ENCODE assay signal across 13 cellular contexts in the genomic region with DNA sequence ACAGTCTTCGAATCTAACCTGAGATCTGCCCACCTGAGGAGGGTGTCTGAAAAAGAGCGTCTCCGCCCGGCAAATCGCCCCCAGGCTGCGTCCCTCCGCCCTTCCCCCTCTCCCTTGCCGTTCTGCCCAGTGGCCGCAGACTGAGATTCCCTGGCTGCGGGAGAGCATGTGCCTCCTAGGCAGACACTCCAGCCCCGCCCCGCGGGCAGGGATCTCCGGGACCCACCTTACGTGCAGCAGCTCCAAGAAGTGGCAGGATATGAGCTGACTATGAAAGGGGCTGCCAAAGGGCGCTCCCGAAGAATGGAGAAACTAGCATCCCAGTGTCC. TPM values are rescaled to one million over a fixed set of nuclear protein-coding genes. Genes with fewer than 3 reads are reported as not detected.
DNase-seq lines count a peak whose midpoint lies in the region; ATAC-seq and TF ChIP-seq lines count a peak whose summit lies in the region.
"Had no signal": no experiment of that assay in that cellular context is flagged by ENCODE, and none has a peak within 500 bp of the region (broad histone marks: within the 10 kb centered on the region; RNA-seq: fewer than 3 reads in every experiment).

No MANE protein-coding gene starts in this region.

- no peak overlapping the region for H3K23ac ChIP-seq in mesenchymal stem cell (ENCODE audit: low read length in 2 of 2)

- H3K27ac Mint-ChIP-seq in central memory CD8-positive, alpha-beta T cell (ENCODE audit: low read depth) = no peak overlapping the region
- H3K27ac Mint-ChIP-seq in Calu3 (ENCODE audit: unreplicated experiment) = no peak overlapping the region
- H3K27ac Mint-ChIP-seq: activated T-cell treated with anti-CD3 and anti-CD28 coated beads, Interleukin-2, amount 50 U/mL, for 24 hours; IgD-negative memory B cell had no signal

- H3K14ac ChIP-seq in mesenchymal stem cell (ENCODE audit: low read length in 2 of 2) = no peak overlapping the region

- DNase-seq in left ventricle myocardium inferior = peak; percentile 22
- no peak for DNase-seq in heart right ventricle
- DNase-seq in central memory CD8-positive, alpha-beta T cell (ENCODE audit: low spot score in 2 of 2) = no peak
- peak; percentile 57 for DNase-seq in mesenchymal stem cell
- no peak for DNase-seq in foreskin fibroblast
- DNase-seq in Calu3 = no peak
- no peak for DNase-seq in NCI-H446 (lab: John Stamatoyannopoulos, UW)
- DNase-seq in hepatic stellate cell (ENCODE audit: low spot score) = no peak
- DNase-seq: activated T-cell treated with anti-CD3 and anti-CD28 coated beads, Interleukin-2, amount 50 U/mL, for 24 hours; AML-193; NCI-H526 treated with DMSO at 0.1 percent for 48 hours had no signal

- peak overlapping the region; percentile 27 to 69 for H2BK12ac ChIP-seq in mesenchymal stem cell (ENCODE audit: low read length in 2 of 2)

- intact Hi-C loops in left ventricle myocardium inferior (cut with micrococcal nuclease) = loop anchor here (5.0 kb wide), 1 partner anchor 258 kb away; no protein-coding TSS in a partner anchor
- intact Hi-C loops in heart right ventricle (cut with DNase I) = loop anchor here (5.0 to 10.0 kb wide), 11 partner anchors 83 to 763 kb away; no protein-coding TSS in a partner anchor
- intact Hi-C loops in Calu3 (cut with micrococcal nuclease; ENCODE audit: unreplicated experiment) = loop anchor here (10.0 kb wide), 2 partner anchors 255 to 415 kb away; no protein-coding TSS in a partner anchor

- peak overlapping the region in 1 of 2 experiments; percentile 85 for H3K4ac ChIP-seq in mesenchymal stem cell (ENCODE audit: low read depth in 1 of 2, low read length in 2 of 2)

- H3K36me3 ChIP-seq in left ventricle myocardium inferior (no peaks in the 10 kb centered on the region), heart right ventricle (no peaks in the 10 kb centered on the region), mesenchymal stem cell (ENCODE audit: control insufficient read depth in 1 of 2, insufficient read depth in 2 of 2, low read depth in 1 of 2, low read length in 2 of 2) (no peaks in the 10 kb centered on the region)

- ATAC-seq in heart right ventricle = no peak
- no peak for ATAC-seq in central memory CD8-positive, alpha-beta T cell (replicated peaks; ENCODE audit: extremely low read depth, poor library complexity, severe bottlenecking)

- H2AFZ ChIP-seq in mesenchymal stem cell (ENCODE audit: low read depth, low read length) = no peak overlapping the region

- no peak overlapping the region for H2AK5ac ChIP-seq in mesenchymal stem cell (ENCODE audit: low read length, severe bottlenecking)

- H3K9me3 ChIP-seq in left ventricle myocardium inferior (replicated peaks) (no peaks in the 10 kb centered on the region), heart right ventricle (no peaks in the 10 kb centered on the region), mesenchymal stem cell (ENCODE audit: control insufficient read depth, low read length) (no peaks in the 10 kb centered on the region)

- no peak overlapping the region for H2BK5ac ChIP-seq in mesenchymal stem cell (ENCODE audit: low read depth, low read length, poor library complexity, severe bottlenecking)

- peaks cover 68% of the 10 kb centered on the region for H3K27me3 Mint-ChIP-seq in central memory CD8-positive, alpha-beta T cell
- H3K27me3 Mint-ChIP-seq in Calu3 (ENCODE audit: unreplicated experiment) = peaks cover 49% of the 10 kb centered on the region

- H3K18ac ChIP-seq in mesenchymal stem cell (ENCODE audit: low read depth in 1 of 2, low read length in 2 of 2) = peak overlapping the region; percentile 84 to 99

- H4K8ac ChIP-seq in mesenchymal stem cell (ENCODE audit: low read length) = peak overlapping the region; percentile 97

- no TSS peak for BruUV-seq in Calu3 (replicated peaks; lab: Mats Ljungman, UMichigan)

- peaks cover 46% of the 10 kb centered on the region for H3K4me1 ChIP-seq in left ventricle myocardium inferior
- H3K4me1 ChIP-seq in heart right ventricle = peaks cover 0 to 30% (median 23%) of the 10 kb centered on the region in 9 donors
- peaks cover 19% of the 10 kb centered on the region for H3K4me1 ChIP-seq in mesenchymal stem cell (ENCODE audit: control insufficient read depth, insufficient read depth, low read depth, low read length)

- no peaks in the 10 kb centered on the region for H3K36me3 Mint-ChIP-seq in central memory CD8-positive, alpha-beta T cell (ENCODE audit: insufficient read depth)
- H3K36me3 Mint-ChIP-seq in Calu3 (ENCODE audit: insufficient read depth, unreplicated experiment) = peaks cover 11% of the 10 kb centered on the region
- H3K36me3 Mint-ChIP-seq: IgD-negative memory B cell had no signal

- peaks cover 4% of the 10 kb centered on the region for H3K79me1 ChIP-seq in mesenchymal stem cell (replicated peaks; ENCODE audit: low read length, poor library complexity, severe bottlenecking)

- H3K27me3 ChIP-seq in left ventricle myocardium inferior (ENCODE audit: low read depth) = peaks cover 94% of the 10 kb centered on the region
- H3K27me3 ChIP-seq in heart right ventricle = peaks cover 0 to 76% (median 41%) of the 10 kb centered on the region in 7 donors
- H3K27me3 ChIP-seq in mesenchymal stem cell (ENCODE audit: control insufficient read depth in 1 of 2, insufficient read depth in 1 of 2, low read length in 2 of 2) = peaks cover 0 to 26% of the 10 kb centered on the region in 2 experiments

- peak overlapping the region; percentile 36 for H3K4me3 Mint-ChIP-seq in central memory CD8-positive, alpha-beta T cell
- H3K4me3 Mint-ChIP-seq in Calu3 (ENCODE audit: low read depth, unreplicated experiment) = no peak overlapping the region
- H3K4me3 Mint-ChIP-seq: activated T-cell treated with anti-CD3 and anti-CD28 coated beads, Interleukin-2, amount 50 U/mL, for 24 hours had no signal

- H3K4me3 ChIP-seq in left ventricle myocardium inferior = peak overlapping the region; percentile 78
- H3K4me3 ChIP-seq in heart right ventricle = peak overlapping the region in 2 of 10 donors; percentile 13 to 26
- H3K4me3 ChIP-seq in mesenchymal stem cell (ENCODE audit: insufficient read depth in 1 of 2, low read depth in 1 of 2, low read length in 2 of 2) = peak overlapping the region in 1 of 2 experiments; percentile 4
- H3K4me3 ChIP-seq in foreskin fibroblast (ENCODE audit: low read depth in 1 of 2, low read length in 2 of 2) = no peak overlapping the region

- H3K4me1 Mint-ChIP-seq in central memory CD8-positive, alpha-beta T cell = peaks cover 5% of the 10 kb centered on the region
- H3K4me1 Mint-ChIP-seq in Calu3 (ENCODE audit: low read depth, unreplicated experiment) = no peaks in the 10 kb centered on the region

- peak overlapping the region; percentile 81 for H2BK120ac ChIP-seq in mesenchymal stem cell (ENCODE audit: low read depth, low read length)

- 5 to 8% methylated on average over 17 of the region's 17 CpGs for WGBS in heart right ventricle, 2 donors
- WGBS in mesenchymal stem cell = 7% methylated on average over 17 of the region's 17 CpGs

- H3K4me2 ChIP-seq in mesenchymal stem cell (ENCODE audit: low read length, poor library complexity, severe bottlenecking) = peak overlapping the region; percentile 99

- no peak for TF ChIP-seq CTCF in left ventricle myocardium inferior (IDR thresholded peaks at IDR 0.05; ENCODE audit: borderline replicate concordance)
- TF ChIP-seq CTCF in heart right ventricle (IDR thresholded peaks at IDR 0.05) = no peak
- no peak for TF ChIP-seq CTCF in foreskin fibroblast (IDR thresholded peaks at IDR 0.05; ENCODE audit: low read depth, low read length)
- TF ChIP-seq CTCF in Calu3 (IDR thresholded peaks at IDR 0.05; ENCODE audit: unreplicated experiment) = no peak

- H3K9ac ChIP-seq in mesenchymal stem cell (ENCODE audit: low read length) = no peak overlapping the region

- peak overlapping the region; percentile 95 for H4K91ac ChIP-seq in mesenchymal stem cell (ENCODE audit: low read length)

- peaks cover 9% of the 10 kb centered on the region for H3K9me3 Mint-ChIP-seq in central memory CD8-positive, alpha-beta T cell
- H3K9me3 Mint-ChIP-seq in Calu3 (ENCODE audit: low read depth, unreplicated experiment) = no peaks in the 10 kb centered on the region
- H3K9me3 Mint-ChIP-seq: activated T-cell treated with anti-CD3 and anti-CD28 coated beads, Interleukin-2, amount 50 U/mL, for 24 hours had no signal

- H2BK15ac ChIP-seq in mesenchymal stem cell (ENCODE audit: low read depth, poor library complexity, severe bottlenecking) = no peak overlapping the region

- CTCF ChIA-PET in Calu3 (lab: Charles Lee) = no interaction called here

- H3K27ac ChIP-seq in left ventricle myocardium inferior (replicated peaks) (no peak overlapping the region), heart right ventricle (no peak overlapping the region), mesenchymal stem cell (ENCODE audit: low read length, poor library complexity, severe bottlenecking) (no peak overlapping the region)

RNA-seq across cellular contexts. Expression of a gene that starts 2.7 kb away (rescaled TPM):
- 3.8 TPM for total RNA-seq in left ventricle myocardium inferior
- total RNA-seq in heart right ventricle = 1 to 10 TPM; 2.6 to 5.9 (median 3.2) TPM
- polyA plus RNA-seq in heart right ventricle = 1 to 10 TPM in 1 of 2 donors, under 1 TPM in 1; 0.33 to 1.2 TPM
- 239 TPM for polyA plus RNA-seq in mesenchymal stem cell (2013, experiment 1 of 2)
- polyA plus RNA-seq in mesenchymal stem cell (2013, experiment 2 of 2) = 239 TPM
- 0.14 and 0.69 TPM in 2 replicates for total RNA-seq in Calu3 (2022)
- total RNA-seq: T-helper 1 cell treated with Interleukin-12 subunit alpha and Interleukin-12 subunit beta and Interleukin-4 antibody, amounts not matched to agents 30 ng/mL and 1 ng/mL, for 36 hours had no signal
- polyA plus RNA-seq: IgD-negative memory B cell had no signal

Comparison
In these comparisons a context has a peak if more than half of its experiments do, and no peak if none do; other contexts are left out.
1. DNase-seq: peak in left ventricle myocardium inferior (single experiment) and mesenchymal stem cell (single experiment); none in heart right ventricle (0 of 2), central memory CD8-positive, alpha-beta T cell (0 of 2), foreskin fibroblast (0 of 2), Calu3 (single experiment), NCI-H446 (0 of 2) and hepatic stellate cell (single experiment).